ENCODE assay signal across 21 cellular contexts in genomic region chr2:8061219-8061618, GRCh38.
"Had no signal": no experiment of that assay in that cellular context is flagged by ENCODE, and none has a peak within 500 bp of the region (broad histone marks: within the 10 kb centered on the region; RNA-seq: fewer than 3 reads in every experiment).

No MANE protein-coding gene starts in this region.

- H3K27ac Mint-ChIP-seq: activated CD4-positive, alpha-beta memory T cell treated with anti-CD3 and anti-CD28 coated beads for 36 hours; activated naive CD8-positive, alpha-beta T cell; activated T-helper 1 cell treated with anti-CD3 and anti-CD28 coated beads, Interleukin-12 subunit alpha, Interleukin-12 subunit beta, Interleukin-2, Interleukin-4 antibody, amounts not matched to agents 30 ng/mL and 10 ng/mL and 1 ng/mL, durations not matched to agents 14 hours and 24 hours and 36 hours; naive B cell; stimulated activated naive CD8-positive, alpha-beta T cell treated with anti-CD3 and anti-CD28 coated beads, Interleukin-15, Interleukin-2, amounts not matched to agents 100 ng/mL and 50 ng/mL, for 24 hours; WTC11 had no signal

- H3K4me3 ChIP-seq: esophagus muscularis mucosa, prostate gland, right atrium auricular region, skin epidermis, suprapubic skin, transverse colon, vagina had no signal

- H3K27me3 Mint-ChIP-seq: stimulated activated naive CD8-positive, alpha-beta T cell treated with anti-CD3 and anti-CD28 coated beads, Interleukin-15, Interleukin-2, amounts not matched to agents 100 ng/mL and 50 ng/mL, for 24 hours had no signal

- H3K27ac ChIP-seq: esophagus muscularis mucosa, prostate gland, right atrium auricular region, skin epidermis, suprapubic skin, transverse colon, vagina had no signal

- H3K4me1 ChIP-seq: prostate gland, right atrium auricular region, suprapubic skin, transverse colon, vagina had no signal

- H3K27me3 ChIP-seq: esophagus muscularis mucosa, right atrium auricular region, suprapubic skin, transverse colon, vagina had no signal

- H3K9me3 ChIP-seq: esophagus muscularis mucosa, prostate gland, right atrium auricular region, suprapubic skin, transverse colon, vagina had no signal

- DNase-seq: activated CD4-positive, alpha-beta memory T cell treated with anti-CD3 and anti-CD28 coated beads for 36 hours; activated CD4-positive, alpha-beta T cell treated with anti-CD3 and anti-CD28 coated beads for 4 hours; activated T-cell treated with anti-CD3 and anti-CD28 coated beads for 4 hours; cerebellar nuclear complex; cortex of kidney; effector CD8-positive, alpha-beta T cell; left ventricle myocardium superior; naive B cell; stimulated activated CD4-positive, alpha-beta T cell treated with anti-CD3 and anti-CD28 coated beads, Interleukin-15, amount 100 ng/mL, for 24 hours; stimulated activated CD4-positive, alpha-beta T cell treated with anti-CD3 and anti-CD28 coated beads, Interleukin-2, amount 100 ng/mL, for 48 hours; transverse colon had no signal

- ATAC-seq: left ventricle myocardium superior, WTC11 had no signal

- H3K4me3 Mint-ChIP-seq: activated CD4-positive, alpha-beta memory T cell treated with anti-CD3 and anti-CD28 coated beads for 36 hours; activated naive CD8-positive, alpha-beta T cell; activated T-helper 1 cell treated with anti-CD3 and anti-CD28 coated beads, Interleukin-12 subunit alpha, Interleukin-12 subunit beta, Interleukin-2, Interleukin-4 antibody, amounts not matched to agents 30 ng/mL and 10 ng/mL and 1 ng/mL, durations not matched to agents 14 hours and 24 hours and 36 hours; naive B cell; stimulated activated naive CD8-positive, alpha-beta T cell treated with anti-CD3 and anti-CD28 coated beads, Interleukin-15, Interleukin-2, amounts not matched to agents 100 ng/mL and 50 ng/mL, for 24 hours; WTC11 had no signal

- H3K36me3 ChIP-seq: esophagus muscularis mucosa, prostate gland, right atrium auricular region, suprapubic skin, transverse colon, vagina had no signal
